ENCODE assay signal across 32 cellular contexts in genomic region chr4:48798117-48798516, GRCh38.
"Had no signal": no experiment of that assay in that cellular context is flagged by ENCODE, and none has a peak within 500 bp of the region (broad histone marks: within the 10 kb centered on the region; RNA-seq: fewer than 3 reads in every experiment).

No MANE protein-coding gene starts in this region.

- H3K27me3 ChIP-seq: breast epithelium, cardiac muscle cell, colonic mucosa, gastrocnemius medialis, heart left ventricle had no signal

- DNase-seq: activated CD4-positive, alpha-beta T cell treated with anti-CD3 and anti-CD28 coated beads for 1 hour; activated CD4-positive, alpha-beta T cell treated with anti-CD3 and anti-CD28 coated beads for 48 hours; activated CD4-positive, alpha-beta T cell treated with anti-CD3 and anti-CD28 coated beads, Interleukin-2, amount 50 U/mL, for 1 hour; activated CD4-positive, alpha-beta T cell treated with anti-CD3 and anti-CD28 coated beads, Interleukin-2, amount 50 U/mL, for 48 hours; activated CD8-positive, alpha-beta memory T cell treated with anti-CD3 and anti-CD28 coated beads for 24 hours; activated CD8-positive, alpha-beta T cell treated with anti-CD3 and anti-CD28 coated beads for 36 hours; activated effector memory CD4-positive, alpha-beta T cell treated with Interleukin-2 at 50 U/mL for 16 hours; activated gamma-delta T cell treated with Interleukin-2 at 50 U/mL for 16 hours; activated naive CD4-positive, alpha-beta T cell treated with anti-CD3 and anti-CD28 coated beads, Interleukin-2, amount 50 U/mL, for 16 hours; activated naive CD4-positive, alpha-beta T cell treated with Interleukin-2 at 50 U/mL for 16 hours; activated T-cell treated with anti-CD3 and anti-CD28 coated beads, Interleukin-2, amount 50 U/mL, for 4 hours; amniotic stem cell; aorta; central memory CD4-positive, alpha-beta T cell; cerebellar nuclear complex; colonic mucosa; effector CD8-positive, alpha-beta T cell; foreskin fibroblast; gastrocnemius medialis; glutamatergic neuron; heart left ventricle; T-helper 2 cell had no signal

- ATAC-seq: activated CD8-positive, alpha-beta T cell treated with anti-CD3 and anti-CD28 coated beads for 36 hours; activated T-cell treated with anti-CD3 and anti-CD28 coated beads, Interleukin-2, amount 50 U/mL, for 4 hours; activated T-helper 17 cell treated with anti-CD3 and anti-CD28 coated beads, Interleukin-2, amount 50 U/mL, for 72 hours; esophagus mucosa; gastrocnemius medialis; heart left ventricle; WTC11 had no signal

- H3K9me3 ChIP-seq: breast epithelium, colonic mucosa, gastrocnemius medialis, heart left ventricle had no signal

- FAIRE-seq: endometrium, endothelial cell of umbilical vein, TTC549 had no signal

- H3K4me1 ChIP-seq: breast epithelium, colonic mucosa, gastrocnemius medialis had no signal

- H3K27ac ChIP-seq: breast epithelium, cardiac muscle cell, colonic mucosa, epithelial cell of prostate, gastrocnemius medialis, heart left ventricle, VCaP had no signal

- H3K4me3 ChIP-seq: breast epithelium, cardiac muscle cell, colonic mucosa, gastrocnemius medialis, heart left ventricle had no signal

- H3K36me3 ChIP-seq: breast epithelium, cardiac muscle cell, colonic mucosa, gastrocnemius medialis, heart left ventricle had no signal
